Comparison of ENCODE assay signal across 17 cellular contexts in genomic region chr1:89489037-89489729, GRCh38. TPM values are rescaled to one million over a fixed set of nuclear protein-coding genes. Genes with fewer than 3 reads are reported as not detected.
DNase-seq lines count a peak whose midpoint lies in the region; ATAC-seq, FAIRE-seq and TF ChIP-seq lines count a peak whose summit lies in the region.
"Had no signal": no experiment of that assay in that cellular context is flagged by ENCODE, and none has a peak within 500 bp of the region (broad histone marks: within the 10 kb centered on the region; RNA-seq: fewer than 3 reads in every experiment).

No MANE protein-coding gene starts in this region.

- no peak for TF ChIP-seq CTCF in OCI-LY1 (IDR thresholded peaks at IDR 0.05; ENCODE audit: low read length)

- H2AFZ ChIP-seq in OCI-LY1 (ENCODE audit: low read length) = no peak overlapping the region

- 0 out of 2 replicates have a peak, but pooled peaks cover 5% of the 10 kb centered on the region for H3F3A ChIP-seq in OCI-LY1 (ENCODE audit: insufficient read depth, low read length)

- peaks cover 52% of the 10 kb centered on the region for H3K4me1 ChIP-seq in OCI-LY1 (ENCODE audit: insufficient read depth, low read length, severe bottlenecking)

- intact Hi-C loops in activated CD4-positive, alpha-beta T cell treated with anti-CD3 and anti-CD28 coated beads, Interleukin-2, amount 10 ng/mL, durations not matched to agents 24 days and 14 days (cut with micrococcal nuclease) = no loop called here

- H3K9me3 Mint-ChIP-seq in activated CD4-positive, alpha-beta T cell treated with anti-CD3 and anti-CD28 coated beads, Interleukin-2, amount 10 ng/mL, durations not matched to agents 24 days and 14 days = peaks cover 14% of the 10 kb centered on the region

- H3K4me2 ChIP-seq in OCI-LY1 (ENCODE audit: low read length) = peak overlapping the region; percentile 58; the same call in 1 of the 2 replicates

- H3K9ac ChIP-seq in OCI-LY1 (ENCODE audit: low read length) = no peak overlapping the region; the same call in 1 of the 2 replicates

- DNase-seq in activated CD4-positive, alpha-beta T cell treated with anti-CD3 and anti-CD28 coated beads, Interleukin-2, amount 10 ng/mL, durations not matched to agents 24 days and 14 days = no peak
- DNase-seq in activated CD4-positive, alpha-beta T cell treated with anti-CD3 and anti-CD28 coated beads for 48 hours = no peak
- DNase-seq in fibroblast of gingiva (ENCODE audit: low read depth) = peak; percentile 82
- peak; percentile 28 for DNase-seq in stromal cell of bone marrow (ENCODE audit: low read depth)
- no peak for DNase-seq in RCC 7860 (ENCODE audit: low spot score)
- DNase-seq: activated naive CD8-positive, alpha-beta T cell treated with anti-CD3 and anti-CD28 coated beads, Interleukin-2, amount 10 ng/mL, durations not matched to agents 7 days and 5 days; NCI-H2171; ovary; stimulated activated CD4-positive, alpha-beta T cell treated with anti-CD3 and anti-CD28 coated beads, Interleukin-1b, Interleukin-23, amount 100 ng/mL, for 48 hours had no signal

- H3K9me3 ChIP-seq in OCI-LY1 (ENCODE audit: low read length) = peaks cover 4% of the 10 kb centered on the region
- H3K9me3 ChIP-seq: ovary had no signal

- H3K4me3 ChIP-seq in OCI-LY1 (ENCODE audit: low read depth, low read length, poor library complexity, severe bottlenecking) = no peak overlapping the region
- H3K4me3 ChIP-seq: lung, ovary had no signal

- peak overlapping the region; percentile 94 for H3K27ac ChIP-seq in OCI-LY1 (ENCODE audit: low read depth, low read length, poor library complexity, severe bottlenecking)
- H3K27ac ChIP-seq: ovary, RWPE1 had no signal

- no peaks in the 10 kb centered on the region for H3K27me3 ChIP-seq in OCI-LY1 (ENCODE audit: insufficient read depth, low read length)
- H3K27me3 ChIP-seq: ovary had no signal

- ATAC-seq in HG03432 (IDR thresholded peaks at IDR 0.05; ENCODE audit: unreplicated experiment) (no peak), esophagus mucosa (no peak)

- H3K4me3 Mint-ChIP-seq in activated CD4-positive, alpha-beta T cell treated with anti-CD3 and anti-CD28 coated beads, Interleukin-2, amount 10 ng/mL, durations not matched to agents 24 days and 14 days = no peak overlapping the region
- H3K4me3 Mint-ChIP-seq: activated naive CD8-positive, alpha-beta T cell treated with anti-CD3 and anti-CD28 coated beads, Interleukin-2, amount 10 ng/mL, durations not matched to agents 7 days and 5 days had no signal

- no peaks in the 10 kb centered on the region for H4K20me1 ChIP-seq in OCI-LY1 (ENCODE audit: insufficient read depth, low read length)

- peaks cover 3% of the 10 kb centered on the region for H3K36me3 Mint-ChIP-seq in activated CD4-positive, alpha-beta T cell treated with anti-CD3 and anti-CD28 coated beads, Interleukin-2, amount 10 ng/mL, durations not matched to agents 24 days and 14 days (ENCODE audit: low read depth)

- H3K27me3 Mint-ChIP-seq in activated CD4-positive, alpha-beta T cell treated with anti-CD3 and anti-CD28 coated beads, Interleukin-2, amount 10 ng/mL, durations not matched to agents 24 days and 14 days = peaks cover 6% of the 10 kb centered on the region
- H3K27me3 Mint-ChIP-seq: activated naive CD8-positive, alpha-beta T cell treated with anti-CD3 and anti-CD28 coated beads, Interleukin-2, amount 10 ng/mL, durations not matched to agents 7 days and 5 days had no signal

- FAIRE-seq in RCC 7860 (lab: Jason Lieb, UNC) = no peak
- FAIRE-seq: A204.1, TTC549, urothelium cell line had no signal

- H3K79me2 ChIP-seq in OCI-LY1 (ENCODE audit: insufficient read depth, low read length) = no peaks in the 10 kb centered on the region

- no peaks in the 10 kb centered on the region for H3K36me3 ChIP-seq in OCI-LY1 (ENCODE audit: insufficient read depth, low read length)
- H3K36me3 ChIP-seq: ovary had no signal

- peak overlapping the region; percentile 73 for H3K27ac Mint-ChIP-seq in activated CD4-positive, alpha-beta T cell treated with anti-CD3 and anti-CD28 coated beads, Interleukin-2, amount 10 ng/mL, durations not matched to agents 24 days and 14 days
- H3K27ac Mint-ChIP-seq: activated naive CD8-positive, alpha-beta T cell treated with anti-CD3 and anti-CD28 coated beads, Interleukin-2, amount 10 ng/mL, durations not matched to agents 7 days and 5 days had no signal

- no peaks in the 10 kb centered on the region for H3K9me2 ChIP-seq in OCI-LY1 (ENCODE audit: low read depth, low read length)

- H3K4me1 Mint-ChIP-seq in activated CD4-positive, alpha-beta T cell treated with anti-CD3 and anti-CD28 coated beads, Interleukin-2, amount 10 ng/mL, durations not matched to agents 24 days and 14 days = peaks cover 27% of the 10 kb centered on the region

RNA-seq across cellular contexts. Expression of gene LRRC8B, which starts 35.4 kb away (rescaled TPM):
- 74.5 and 76.8 TPM in 2 replicates for total RNA-seq in activated CD4-positive, alpha-beta T cell treated with anti-CD3 and anti-CD28 coated beads, Interleukin-2, amount 10 ng/mL, durations not matched to agents 24 days and 14 days
- total RNA-seq in esophagus mucosa = 19.6 TPM

Comparison
In these comparisons a context has a peak if more than half of its experiments do, and no peak if none do; other contexts are left out.
1. DNase-seq: peak in fibroblast of gingiva (single experiment) and stromal cell of bone marrow (single experiment); none in activated CD4-positive, alpha-beta T cell treated with anti-CD3 and anti-CD28 coated beads, Interleukin-2, amount 10 ng/mL, durations not matched to agents 24 days and 14 days (single experiment), activated CD4-positive, alpha-beta T cell treated with anti-CD3 and anti-CD28 coated beads for 48 hours (single experiment) and RCC 7860 (single experiment).